In the genomic region with DNA sequence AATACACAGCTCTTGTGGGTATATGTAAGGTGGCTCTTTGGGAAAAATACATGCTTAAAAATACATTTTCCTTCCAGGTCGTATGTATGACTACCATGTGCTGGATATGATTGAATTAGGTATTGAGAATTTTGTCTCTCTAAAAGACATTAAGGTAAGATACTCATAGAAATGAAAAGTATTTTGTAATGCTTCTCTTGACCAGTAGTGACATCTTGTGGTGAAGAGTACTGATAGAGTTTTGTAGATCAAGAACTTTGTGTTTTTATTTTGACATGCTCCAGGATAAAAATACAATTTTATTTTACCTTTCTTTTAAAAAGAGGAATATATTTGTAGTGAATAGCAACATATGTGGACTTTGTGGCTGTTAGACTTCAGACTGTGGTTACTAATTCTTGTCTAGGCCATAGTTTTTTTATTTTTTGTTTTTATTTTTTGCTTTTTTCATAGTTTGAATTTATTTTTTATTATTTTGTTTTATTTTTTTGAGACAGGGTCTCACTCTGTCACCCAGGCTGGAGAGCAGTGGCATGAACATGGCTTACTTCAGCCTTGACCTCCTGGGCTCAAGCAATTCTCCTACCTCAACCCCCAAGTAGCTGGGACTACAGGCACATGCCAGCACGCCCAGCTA, we compare ENCODE assay signal across 9 cellular contexts. TPM values are rescaled to one million over a fixed set of nuclear protein-coding genes. Genes with fewer than 3 reads are reported as not detected.
DNase-seq lines count a peak whose midpoint lies in the region; ATAC-seq and TF ChIP-seq lines count a peak whose summit lies in the region.
"Had no signal": no experiment of that assay in that cellular context is flagged by ENCODE, and none has a peak within 500 bp of the region (broad histone marks: within the 10 kb centered on the region; RNA-seq: fewer than 3 reads in every experiment).

No MANE protein-coding gene starts in this region.

- no peak overlapping the region for H3K4me3 Mint-ChIP-seq in neural progenitor cell
- H3K4me3 Mint-ChIP-seq in activated T-cell treated with anti-CD3 and anti-CD28 coated beads, Interleukin-2, amount 50 U/mL, for 24 hours, result no peak overlapping the region
- H3K4me3 Mint-ChIP-seq: dendritic cell treated with granulocyte-macrophage colony-stimulating factor and Interleukin-4, amounts not matched to agents 40 ng/mL and 50 ng/mL, for 4 days had no signal

- TF ChIP-seq POLR2A in gastroesophageal sphincter (IDR thresholded peaks at IDR 0.05), result no peak

- H3K27ac ChIP-seq in dorsolateral prefrontal cortex, result peak overlapping the region in 6 of 59 donors; percentile 3 to 38 (median 18)
- H3K27ac ChIP-seq in neural progenitor cell, result no peak overlapping the region
- no peak overlapping the region for H3K27ac ChIP-seq in gastroesophageal sphincter

- H2AFZ ChIP-seq in neural progenitor cell (replicated peaks), result no peak overlapping the region

- H3K9me3 ChIP-seq in neural progenitor cell (ENCODE audit: low read depth) (no peaks in the 10 kb centered on the region), gastroesophageal sphincter (no peaks in the 10 kb centered on the region)

- peak; percentile 8 to 85 (median 61) for TF ChIP-seq CTCF in dorsolateral prefrontal cortex (IDR thresholded peaks at IDR 0.05 in 54 of 56, conservative IDR thresholded peaks at IDR 0.05 in 2 of 56; ENCODE audit: low read depth in 1 of 56, partially characterized antibody in 56 of 56)
- TF ChIP-seq CTCF in neural progenitor cell (IDR thresholded peaks at IDR 0.05), result peak; percentile 60
- peak in 1 of 4 experiments; percentile 27 for TF ChIP-seq CTCF in gastroesophageal sphincter (IDR thresholded peaks at IDR 0.05)

- no peaks in the 10 kb centered on the region for H3K4me1 Mint-ChIP-seq in neural progenitor cell
- H3K4me1 Mint-ChIP-seq in activated T-cell treated with anti-CD3 and anti-CD28 coated beads, Interleukin-2, amount 50 U/mL, for 24 hours (ENCODE audit: low read depth), result peaks cover 2% of the 10 kb centered on the region

- intact Hi-C loops in dorsolateral prefrontal cortex (cut with DNase I), result loop anchor here (5.0 kb wide), 1 partner anchor 472 kb away; no protein-coding TSS in a partner anchor

- H3K4me1 ChIP-seq in neural progenitor cell (no peaks in the 10 kb centered on the region), gastroesophageal sphincter (no peaks in the 10 kb centered on the region)

- no peak overlapping the region for H3K9ac ChIP-seq in neural progenitor cell

- no peaks in the 10 kb centered on the region for H3K79me2 ChIP-seq in neural progenitor cell (ENCODE audit: low read depth)

- H3K4me2 ChIP-seq in neural progenitor cell, result no peak overlapping the region

- peak overlapping the region in 1 of 59 donors; percentile 12 for H3K4me3 ChIP-seq in dorsolateral prefrontal cortex
- H3K4me3 ChIP-seq in neural progenitor cell, result no peak overlapping the region
- H3K4me3 ChIP-seq in gastroesophageal sphincter, result no peak overlapping the region

- peaks cover 2% of the 10 kb centered on the region for H3K27me3 Mint-ChIP-seq in neural progenitor cell (ENCODE audit: insufficient read depth, low read depth)
- H3K27me3 Mint-ChIP-seq in activated T-cell treated with anti-CD3 and anti-CD28 coated beads, Interleukin-2, amount 50 U/mL, for 24 hours, result no peaks in the 10 kb centered on the region
- H3K27me3 Mint-ChIP-seq: dendritic cell treated with granulocyte-macrophage colony-stimulating factor and Interleukin-4, amounts not matched to agents 40 ng/mL and 50 ng/mL, for 4 days had no signal

- H3K27ac Mint-ChIP-seq in neural progenitor cell, result no peak overlapping the region
- H3K27ac Mint-ChIP-seq in activated T-cell treated with anti-CD3 and anti-CD28 coated beads, Interleukin-2, amount 50 U/mL, for 24 hours, result no peak overlapping the region
- H3K27ac Mint-ChIP-seq: dendritic cell treated with granulocyte-macrophage colony-stimulating factor and Interleukin-4, amounts not matched to agents 40 ng/mL and 50 ng/mL, for 4 days had no signal

- no peak for TF ChIP-seq EP300 in gastroesophageal sphincter (IDR thresholded peaks at IDR 0.05)

- DNase-seq in EL (peak; percentile 39), NCI-H1105 (lab: John Stamatoyannopoulos, UW) (peak; percentile 7), dorsolateral prefrontal cortex (no peak), neural progenitor cell (ENCODE audit: low spot score) (peak; percentile 16)
- no peak for DNase-seq in activated T-cell treated with anti-CD3 and anti-CD28 coated beads, Interleukin-2, amount 50 U/mL, for 24 hours

- H3K36me3 Mint-ChIP-seq in neural progenitor cell, result peaks cover 11% of the 10 kb centered on the region
- peaks cover 92% of the 10 kb centered on the region for H3K36me3 Mint-ChIP-seq in activated T-cell treated with anti-CD3 and anti-CD28 coated beads, Interleukin-2, amount 50 U/mL, for 24 hours (ENCODE audit: low read depth)

- H3K36me3 ChIP-seq in neural progenitor cell, result no peaks in the 10 kb centered on the region
- peaks cover 0 to 94% of the 10 kb centered on the region in 2 donors for H3K36me3 ChIP-seq in gastroesophageal sphincter

- H3F3A ChIP-seq in neural progenitor cell (ENCODE audit: low read depth), result no peaks in the 10 kb centered on the region

- 17 to 63% methylated on average over 1 to 2 of the region's 2 CpGs for WGBS in gastroesophageal sphincter (ENCODE audit: low coverage in 1 of 2), 2 donors

- H3K27me3 ChIP-seq in dorsolateral prefrontal cortex (no peaks in the 10 kb centered on the region), neural progenitor cell (no peaks in the 10 kb centered on the region), gastroesophageal sphincter (no peaks in the 10 kb centered on the region)

- H3K9me3 Mint-ChIP-seq in neural progenitor cell, result no peaks in the 10 kb centered on the region
- no peaks in the 10 kb centered on the region for H3K9me3 Mint-ChIP-seq in activated T-cell treated with anti-CD3 and anti-CD28 coated beads, Interleukin-2, amount 50 U/mL, for 24 hours
- H3K9me3 Mint-ChIP-seq: dendritic cell treated with granulocyte-macrophage colony-stimulating factor and Interleukin-4, amounts not matched to agents 40 ng/mL and 50 ng/mL, for 4 days had no signal

- H4K20me1 ChIP-seq in neural progenitor cell (ENCODE audit: low read depth), result no peaks in the 10 kb centered on the region

- ATAC-seq in HG03354 (IDR thresholded peaks at IDR 0.05; ENCODE audit: poor library complexity, severe bottlenecking, unreplicated experiment) (no peak), gastroesophageal sphincter (no peak)
- ATAC-seq in activated CD4-positive, CD25-positive, alpha-beta regulatory T cell treated with anti-CD3 and anti-CD28 coated beads, Interleukin-2, amount 50 U/mL, for 24 hours, result no peak

RNA-seq across cellular contexts. Expression of gene RPF2, which starts 17.9 kb away (rescaled TPM):
- total RNA-seq in dorsolateral prefrontal cortex (10 to 100 TPM; 10.5 to 25.8 (median 16.6) TPM), neural progenitor cell (ENCODE audit: low replicate concordance) (27.3 and 51.9 TPM in 2 replicates), gastroesophageal sphincter (10 to 100 TPM; 18.4 to 27.2 (median 22.2) TPM)

RNA-seq across cellular contexts. Expression of gene GTF3C6, which starts 41.2 kb away (rescaled TPM):
- total RNA-seq in dorsolateral prefrontal cortex (10 to 100 TPM; 30.8 to 68.0 (median 43.6) TPM), neural progenitor cell (ENCODE audit: low replicate concordance) (47.0 and 105 TPM in 2 replicates), gastroesophageal sphincter (10 to 100 TPM; 38.5 to 51.4 (median 45.8) TPM)

Comparison
In these comparisons a context has a peak if more than half of its experiments do, and no peak if none do; other contexts are left out.
1. DNase-seq: peak in EL (single experiment), NCI-H1105 (single experiment) and neural progenitor cell (single experiment); none in dorsolateral prefrontal cortex (0 of 10) and activated T-cell treated with anti-CD3 and anti-CD28 coated beads, Interleukin-2, amount 50 U/mL, for 24 hours (single experiment).